ENCODE assay signal across 10 cellular contexts in genomic region chr12:563250-563781, GRCh38.
DNase-seq lines count a peak whose midpoint lies in the region; ATAC-seq and TF ChIP-seq lines count a peak whose summit lies in the region.
"Had no signal": no experiment of that assay in that cellular context is flagged by ENCODE, and none has a peak within 500 bp of the region (broad histone marks: within the 10 kb centered on the region; RNA-seq: fewer than 3 reads in every experiment).

No MANE protein-coding gene starts in this region.

- no peaks in the 10 kb centered on the region for H3K9me3 ChIP-seq in osteoblast (ENCODE audit: low read depth, low read length)
- H3K9me3 ChIP-seq: SJSA1 had no signal

- H3K4me2 ChIP-seq in osteoblast (ENCODE audit: insufficient read depth, low read length): peak overlapping the region; percentile 60

- ATAC-seq in T-cell (replicated peaks in 1 of 4): peak; percentile 92 to 95 (median 94)
- ATAC-seq in SK-N-SH treated with all-trans-retinoic acid at 6 μM for 48 hours: no peak
- ATAC-seq in HG03565 (IDR thresholded peaks at IDR 0.05; ENCODE audit: unreplicated experiment): no peak

- H4K20me1 ChIP-seq in osteoblast (ENCODE audit: insufficient read depth, low read length): no peaks in the 10 kb centered on the region

- H3K27me3 Mint-ChIP-seq in T-cell: no peaks in the 10 kb centered on the region

- H3K4me3 Mint-ChIP-seq in T-cell: peak overlapping the region; percentile 74 to 77 (median 75)

- TF ChIP-seq CTCF in osteoblast (IDR thresholded peaks at IDR 0.05; ENCODE audit: extremely low read depth, low read depth, low read length): no peak

- no peak overlapping the region for H3K4me3 ChIP-seq in osteoblast (ENCODE audit: insufficient read depth, low read length)
- H3K4me3 ChIP-seq: SJSA1 had no signal

- no peak overlapping the region for H3K27ac ChIP-seq in osteoblast (ENCODE audit: low read depth, low read length)
- H3K27ac ChIP-seq: SJSA1 had no signal

- peak overlapping the region; percentile 57 for H2AFZ ChIP-seq in osteoblast (ENCODE audit: low read length)

- CTCF ChIA-PET in T-cell (lab: Charles Lee): interaction anchor here in 1 of 2 donors (0.6 to 1.6 kb wide), 5 partner anchors 13 to 251 kb away, joined by 3 to 5 read pairs (median 4); no protein-coding TSS in a partner anchor

- H3K4me1 Mint-ChIP-seq in T-cell: peaks cover 79 to 95% (median 86%) of the 10 kb centered on the region in 3 donors

- no peaks in the 10 kb centered on the region for H3K36me3 Mint-ChIP-seq in T-cell

- H3K27me3 ChIP-seq in osteoblast (ENCODE audit: insufficient read depth, low read length): peaks cover 19% of the 10 kb centered on the region

- peak overlapping the region; percentile 97 for H3K27ac Mint-ChIP-seq in T-cell

- DNase-seq in DMS79 treated with DMSO at 0.1 percent for 48 hours (lab: John Stamatoyannopoulos, UW): peak; percentile 58
- peak; percentile 45 to 89 (median 70) for DNase-seq in T-cell
- DNase-seq in activated gamma-delta T cell (lab: John Stamatoyannopoulos, UW): peak; percentile 27
- peak; percentile 81 for DNase-seq in osteoblast (ENCODE audit: insufficient read length, low spot score, missing footprints)
- no peak for DNase-seq in posterior vena cava (ENCODE audit: low spot score)
- DNase-seq in NCI-H1694 treated with DMSO at 0.1 percent for 48 hours (lab: John Stamatoyannopoulos, UW): no peak
- DNase-seq: EL had no signal

- H3K4me1 ChIP-seq in osteoblast (ENCODE audit: insufficient read depth, low read length): peaks cover 12% of the 10 kb centered on the region
- H3K4me1 ChIP-seq: SJSA1 had no signal

- POLR2A ChIA-PET in T-cell (lab: Charles Lee): no interaction called here

- no peaks in the 10 kb centered on the region for H3K36me3 ChIP-seq in osteoblast (ENCODE audit: insufficient read depth, low read length)
- H3K36me3 ChIP-seq: SJSA1 had no signal

- H3K9me3 Mint-ChIP-seq in T-cell: no peaks in the 10 kb centered on the region

- H3K79me2 ChIP-seq in osteoblast (ENCODE audit: insufficient read depth, low read length): no peaks in the 10 kb centered on the region

- intact Hi-C loops in posterior vena cava (cut with DNase I): loop anchor here in 1 of 2 donors (10.0 kb wide), 1 partner anchor 391 kb away; no protein-coding TSS in a partner anchor

TF ChIP-seq in SK-N-SH treated with all-trans-retinoic acid at 6 μM for 48 hours, 23 proteins besides CTCF, POLR2A, EP300 and RAD21:
- no peak for TF ChIP-seq CSDC2 (CRISPR knock-in tag; IDR thresholded peaks at IDR 0.05)
- no peak for TF ChIP-seq BACH2 (CRISPR knock-in tag; IDR thresholded peaks at IDR 0.05; ENCODE audit: borderline replicate concordance)
- no peak for TF ChIP-seq ZNF70 (CRISPR knock-in tag; IDR thresholded peaks at IDR 0.05)
- no peak for TF ChIP-seq ISL1 (CRISPR knock-in tag; IDR thresholded peaks at IDR 0.05)
- no peak for TF ChIP-seq ZNF8 (CRISPR knock-in tag; IDR thresholded peaks at IDR 0.05)
- no peak for TF ChIP-seq ZFP3 (CRISPR knock-in tag; IDR thresholded peaks at IDR 0.05)
- TF ChIP-seq SNAI2 (CRISPR knock-in tag; IDR thresholded peaks at IDR 0.05): no peak
- no peak for TF ChIP-seq GLIS3 (CRISPR knock-in tag; IDR thresholded peaks at IDR 0.05)
- TF ChIP-seq PATZ1 (CRISPR knock-in tag; IDR thresholded peaks at IDR 0.05; ENCODE audit: borderline replicate concordance): no peak
- TF ChIP-seq PPARA (CRISPR knock-in tag; IDR thresholded peaks at IDR 0.05; ENCODE audit: borderline replicate concordance): no peak
- no peak for TF ChIP-seq OSR1 (CRISPR knock-in tag; IDR thresholded peaks at IDR 0.05)
- TF ChIP-seq ZC3H10 (CRISPR knock-in tag; IDR thresholded peaks at IDR 0.05): no peak
- no peak for TF ChIP-seq ARNTL (CRISPR knock-in tag; IDR thresholded peaks at IDR 0.05; ENCODE audit: borderline replicate concordance, low read depth)
- no peak for TF ChIP-seq ZNF565 (CRISPR knock-in tag; conservative IDR thresholded peaks at IDR 0.05; ENCODE audit: low read depth)
- no peak for TF ChIP-seq RARB (CRISPR knock-in tag; IDR thresholded peaks at IDR 0.05)
- TF ChIP-seq TOX (CRISPR knock-in tag; IDR thresholded peaks at IDR 0.05; ENCODE audit: borderline replicate concordance): no peak
- TF ChIP-seq, protein P1, sequence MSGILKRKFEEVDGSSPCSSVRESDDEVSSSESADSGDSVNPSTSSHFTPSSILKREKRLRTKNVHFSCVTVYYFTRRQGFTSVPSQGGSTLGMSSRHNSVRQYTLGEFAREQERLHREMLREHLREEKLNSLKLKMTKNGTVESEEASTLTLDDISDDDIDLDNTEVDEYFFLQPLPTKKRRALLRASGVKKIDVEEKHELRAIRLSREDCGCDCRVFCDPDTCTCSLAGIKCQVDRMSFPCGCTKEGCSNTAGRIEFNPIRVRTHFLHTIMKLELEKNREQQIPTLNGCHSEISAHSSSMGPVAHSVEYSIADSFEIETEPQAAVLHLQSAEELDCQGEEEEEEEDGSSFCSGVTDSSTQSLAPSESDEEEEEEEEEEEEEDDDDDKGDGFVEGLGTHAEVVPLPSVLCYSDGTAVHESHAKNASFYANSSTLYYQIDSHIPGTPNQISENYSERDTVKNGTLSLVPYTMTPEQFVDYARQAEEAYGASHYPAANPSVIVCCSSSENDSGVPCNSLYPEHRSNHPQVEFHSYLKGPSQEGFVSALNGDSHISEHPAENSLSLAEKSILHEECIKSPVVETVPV (CRISPR knock-in tag; IDR thresholded peaks at IDR 0.05): no peak

Comparison
In these comparisons a context has a peak if more than half of its experiments do, and no peak if none do; other contexts are left out.
1. DNase-seq: peak in DMS79 treated with DMSO at 0.1 percent for 48 hours (single experiment), T-cell (34 of 34), activated gamma-delta T cell (single experiment) and osteoblast (single experiment); none in posterior vena cava (single experiment) and NCI-H1694 treated with DMSO at 0.1 percent for 48 hours (single experiment).
2. ATAC-seq: peak in T-cell (4 of 4); none in SK-N-SH treated with all-trans-retinoic acid at 6 μM for 48 hours (single experiment) and HG03565 (single experiment).